Comparison of ENCODE assay signal across 20 cellular contexts in the genomic region with DNA sequence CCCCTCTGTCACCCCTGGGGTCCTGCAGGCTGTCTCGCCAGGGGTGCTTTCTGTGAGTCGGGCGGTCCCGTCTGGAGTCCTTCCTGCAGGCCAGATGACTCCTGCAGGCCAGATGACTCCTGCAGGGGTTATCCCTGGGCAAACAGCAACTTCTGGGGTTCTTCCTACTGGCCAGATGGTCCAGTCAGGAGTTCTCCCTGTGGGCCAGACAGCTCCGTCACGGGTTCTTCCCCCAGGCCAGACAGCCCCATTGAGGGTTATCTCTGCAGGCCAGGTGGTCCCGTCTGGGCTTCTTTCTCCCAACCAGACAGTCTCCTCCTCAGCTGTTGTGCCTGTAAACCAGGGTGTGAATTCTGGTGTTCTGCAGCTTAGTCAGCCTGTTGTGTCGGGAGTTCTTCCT.
"Had no signal": no experiment of that assay in that cellular context is flagged by ENCODE, and none has a peak within 500 bp of the region (broad histone marks: within the 10 kb centered on the region; RNA-seq: fewer than 3 reads in every experiment).

No MANE protein-coding gene starts in this region.

- H3K9ac ChIP-seq: parathyroid adenoma had no signal

- H3K4me3 ChIP-seq: colonic mucosa, esophagus squamous epithelium, lower lobe of right lung, stomach, thyroid gland had no signal

- H3K27ac ChIP-seq: colonic mucosa, esophagus squamous epithelium, lower lobe of right lung, parathyroid adenoma, stomach, thyroid gland had no signal

- ATAC-seq: left ventricle myocardium superior; lower lobe of right lung; natural killer cell; sciatic nerve; stimulated activated effector memory CD8-positive, alpha-beta T cell treated with anti-CD3 and anti-CD28 coated beads, Interleukin-12 subunit alpha, Interleukin-12 subunit beta, amount 100 ng/mL, for 72 hours had no signal

- H2AFZ ChIP-seq: parathyroid adenoma had no signal

- FAIRE-seq: endothelial cell of umbilical vein, keratinocyte had no signal

- H3K27me3 ChIP-seq: colonic mucosa, esophagus squamous epithelium, stomach, thyroid gland had no signal

- H3K4me1 ChIP-seq: colonic mucosa, lower lobe of right lung, parathyroid adenoma, stomach, thyroid gland had no signal

- H3K9me3 ChIP-seq: colonic mucosa, esophagus squamous epithelium, lower lobe of right lung, stomach, thyroid gland had no signal

- DNase-seq: colonic mucosa; effector CD8-positive, alpha-beta T cell; esophagus squamous epithelium; foreskin melanocyte; hypothalamus; immature natural killer cell; left ventricle myocardium superior; lower lobe of right lung; natural killer cell; occipital lobe; stimulated activated CD4-positive, alpha-beta T cell treated with anti-CD3 and anti-CD28 coated beads, Interleukin-2, amount 100 ng/mL, for 24 hours; stimulated activated CD4-positive, alpha-beta T cell treated with anti-CD3 and anti-CD28 coated beads, Interleukin-4, amount 100 ng/mL, for 24 hours; stimulated activated naive CD4-positive, alpha-beta T cell treated with Interleukin-2 at 50 U/mL for 16 hours; stomach; thyroid gland had no signal
